18 cellular contexts compared by ENCODE assay signal in genomic region chr6:167707686-167708500, GRCh38.
"Had no signal": no experiment of that assay in that cellular context is flagged by ENCODE, and none has a peak within 500 bp of the region (broad histone marks: within the 10 kb centered on the region; RNA-seq: fewer than 3 reads in every experiment).

No MANE protein-coding gene starts in this region.

- H3K4me1 ChIP-seq: gastrocnemius medialis had no signal

- H3K9me3 ChIP-seq: gastrocnemius medialis, neutrophil, transverse colon had no signal

- H3K4me3 Mint-ChIP-seq: activated CD8-positive, alpha-beta T cell treated with anti-CD3 and anti-CD28 coated beads for 36 hours; activated T-cell treated with anti-CD3 and anti-CD28 coated beads, Interleukin-2, amount 50 U/mL, for 72 hours; dendritic cell treated with granulocyte-macrophage colony-stimulating factor and Interleukin-4, amounts not matched to agents 40 ng/mL and 50 ng/mL, for 4 days; effector memory CD8-positive, alpha-beta T cell; WTC11 had no signal

- DNase-seq: activated CD4-positive, alpha-beta T cell treated with anti-CD3 and anti-CD28 coated beads for 48 hours; activated CD8-positive, alpha-beta memory T cell treated with anti-CD3 and anti-CD28 coated beads, Interleukin-2, amount 50 U/mL, for 48 hours; activated CD8-positive, alpha-beta T cell treated with anti-CD3 and anti-CD28 coated beads for 36 hours; activated T-cell treated with anti-CD3 and anti-CD28 coated beads, Interleukin-2, amount 50 U/mL, for 72 hours; cerebellar nuclear complex; effector memory CD8-positive, alpha-beta T cell; gastrocnemius medialis; retina; SIG-M5; stimulated activated CD4-positive, alpha-beta T cell treated with anti-CD3 and anti-CD28 coated beads, Interleukin-15, amount 100 ng/mL, for 24 hours; stimulated activated CD4-positive, alpha-beta T cell treated with anti-CD3 and anti-CD28 coated beads, Interleukin-4, amount 100 ng/mL, for 1 hour; stimulated activated naive CD8-positive, alpha-beta T cell treated with anti-CD3 and anti-CD28 coated beads, Interleukin-15, Interleukin-2, amounts not matched to agents 100 U/mL and 50 U/mL, for 24 hours; T-helper 2 cell; transverse colon had no signal

- ATAC-seq: activated CD8-positive, alpha-beta T cell treated with anti-CD3 and anti-CD28 coated beads for 36 hours; activated T-cell treated with anti-CD3 and anti-CD28 coated beads, Interleukin-2, amount 50 U/mL, for 72 hours; effector memory CD8-positive, alpha-beta T cell; gastrocnemius medialis; stimulated activated naive CD8-positive, alpha-beta T cell treated with anti-CD3 and anti-CD28 coated beads, Interleukin-15, Interleukin-2, amounts not matched to agents 100 U/mL and 50 U/mL, for 24 hours; WTC11 had no signal

- H3K36me3 ChIP-seq: gastrocnemius medialis, neutrophil, transverse colon had no signal

- H3K4me3 ChIP-seq: gastrocnemius medialis, transverse colon had no signal

- H3K27ac ChIP-seq: gastrocnemius medialis, neutrophil, transverse colon had no signal

- H3K27ac Mint-ChIP-seq: activated CD8-positive, alpha-beta T cell treated with anti-CD3 and anti-CD28 coated beads for 36 hours; activated T-cell treated with anti-CD3 and anti-CD28 coated beads, Interleukin-2, amount 50 U/mL, for 72 hours; dendritic cell treated with granulocyte-macrophage colony-stimulating factor and Interleukin-4, amounts not matched to agents 40 ng/mL and 50 ng/mL, for 4 days; effector memory CD8-positive, alpha-beta T cell; WTC11 had no signal

- H3K36me3 Mint-ChIP-seq: WTC11 had no signal

- H3K9me3 Mint-ChIP-seq: activated CD8-positive, alpha-beta T cell treated with anti-CD3 and anti-CD28 coated beads for 36 hours; activated T-cell treated with anti-CD3 and anti-CD28 coated beads, Interleukin-2, amount 50 U/mL, for 72 hours; dendritic cell treated with granulocyte-macrophage colony-stimulating factor and Interleukin-4, amounts not matched to agents 40 ng/mL and 50 ng/mL, for 4 days; WTC11 had no signal

- FAIRE-seq: TTC549 had no signal

- H3K27me3 ChIP-seq: gastrocnemius medialis, transverse colon had no signal
